ENCODE assay signal across 2 cellular contexts in genomic region chr11:86672007-86672621, GRCh38.
TF ChIP-seq lines count a peak whose summit lies in the region.

Gene ME3 (minus strand): TSS chr11:86672616.

TF ChIP-seq in IMR-90, 13 proteins besides CTCF, POLR2A, EP300 and RAD21:
- TF ChIP-seq RCOR1 (IDR thresholded peaks at IDR 0.05; ENCODE audit: insufficient replicate concordance, low read length) (no peak), MXI1 (IDR thresholded peaks at IDR 0.05; ENCODE audit: borderline replicate concordance, low read depth, low read length) (peak; percentile 56; the same call in 1 of the 2 replicates), BHLHE40 (IDR thresholded peaks at IDR 0.05; ENCODE audit: low read depth, low read length) (no peak)

TF ChIP-seq in GM12878, 131 proteins besides CTCF, POLR2A, EP300 and RAD21:
- no peak for TF ChIP-seq ZNF384 (IDR thresholded peaks at IDR 0.05; ENCODE audit: borderline replicate concordance, low read depth, low read length)
- TF ChIP-seq, protein P1, sequence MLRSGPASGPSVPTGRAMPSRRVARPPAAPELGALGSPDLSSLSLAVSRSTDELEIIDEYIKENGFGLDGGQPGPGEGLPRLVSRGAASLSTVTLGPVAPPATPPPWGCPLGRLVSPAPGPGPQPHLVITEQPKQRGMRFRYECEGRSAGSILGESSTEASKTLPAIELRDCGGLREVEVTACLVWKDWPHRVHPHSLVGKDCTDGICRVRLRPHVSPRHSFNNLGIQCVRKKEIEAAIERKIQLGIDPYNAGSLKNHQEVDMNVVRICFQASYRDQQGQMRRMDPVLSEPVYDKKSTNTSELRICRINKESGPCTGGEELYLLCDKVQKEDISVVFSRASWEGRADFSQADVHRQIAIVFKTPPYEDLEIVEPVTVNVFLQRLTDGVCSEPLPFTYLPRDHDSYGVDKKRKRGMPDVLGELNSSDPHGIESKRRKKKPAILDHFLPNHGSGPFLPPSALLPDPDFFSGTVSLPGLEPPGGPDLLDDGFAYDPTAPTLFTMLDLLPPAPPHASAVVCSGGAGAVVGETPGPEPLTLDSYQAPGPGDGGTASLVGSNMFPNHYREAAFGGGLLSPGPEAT (IDR thresholded peaks at IDR 0.05; ENCODE audit: low read depth): no peak
- TF ChIP-seq DPF2 (IDR thresholded peaks at IDR 0.05): no peak
- TF ChIP-seq, protein P2, sequence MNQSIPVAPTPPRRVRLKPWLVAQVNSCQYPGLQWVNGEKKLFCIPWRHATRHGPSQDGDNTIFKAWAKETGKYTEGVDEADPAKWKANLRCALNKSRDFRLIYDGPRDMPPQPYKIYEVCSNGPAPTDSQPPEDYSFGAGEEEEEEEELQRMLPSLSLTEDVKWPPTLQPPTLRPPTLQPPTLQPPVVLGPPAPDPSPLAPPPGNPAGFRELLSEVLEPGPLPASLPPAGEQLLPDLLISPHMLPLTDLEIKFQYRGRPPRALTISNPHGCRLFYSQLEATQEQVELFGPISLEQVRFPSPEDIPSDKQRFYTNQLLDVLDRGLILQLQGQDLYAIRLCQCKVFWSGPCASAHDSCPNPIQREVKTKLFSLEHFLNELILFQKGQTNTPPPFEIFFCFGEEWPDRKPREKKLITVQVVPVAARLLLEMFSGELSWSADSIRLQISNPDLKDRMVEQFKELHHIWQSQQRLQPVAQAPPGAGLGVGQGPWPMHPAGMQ (IDR thresholded peaks at IDR 0.05; ENCODE audit: borderline replicate concordance): no peak
